ENCODE assay signal across 10 cellular contexts in the genomic region with DNA sequence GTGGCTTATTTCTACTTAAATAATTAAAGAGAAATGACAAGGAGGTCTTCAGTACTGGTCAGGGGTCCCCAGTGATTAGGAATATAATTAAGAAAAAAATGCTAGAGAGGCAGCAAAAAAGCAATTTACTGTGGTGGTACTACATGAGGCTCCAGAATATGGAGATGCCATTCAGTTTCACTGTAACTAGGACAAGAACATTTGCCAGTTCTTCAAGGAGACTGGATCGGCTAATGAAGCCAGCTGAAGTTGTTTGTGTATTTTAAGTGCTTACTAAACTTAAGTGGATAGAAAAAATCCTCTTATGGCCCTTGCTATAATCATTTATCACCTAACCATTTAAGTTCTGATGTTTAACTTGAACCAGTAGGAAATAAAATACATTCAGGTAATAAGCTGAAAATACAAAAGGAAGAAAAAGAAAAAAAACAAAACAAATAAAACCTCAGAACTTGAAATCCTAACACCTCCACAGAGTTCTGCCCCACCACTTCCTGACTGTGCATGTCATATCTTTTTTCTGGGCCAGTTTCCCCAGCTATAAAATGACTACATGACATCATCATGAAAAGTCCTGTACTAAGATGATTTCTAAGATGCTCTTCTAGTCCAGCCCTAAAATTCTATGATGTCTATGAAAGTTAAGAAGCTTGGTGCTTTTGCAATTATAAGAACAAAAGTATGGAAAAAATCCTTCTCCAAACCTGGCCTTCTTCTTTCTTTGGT.
DNase-seq lines count a peak whose midpoint lies in the region; ATAC-seq, FAIRE-seq and TF ChIP-seq lines count a peak whose summit lies in the region.
"Had no signal": no experiment of that assay in that cellular context is flagged by ENCODE, and none has a peak within 500 bp of the region (broad histone marks: within the 10 kb centered on the region; RNA-seq: fewer than 3 reads in every experiment).

No MANE protein-coding gene starts in this region.

- no peaks in the 10 kb centered on the region for H3K27me3 ChIP-seq in Peyer's patch
- no peaks in the 10 kb centered on the region for H3K27me3 ChIP-seq in K562 (ENCODE audit: control insufficient read depth in 2 of 2, insufficient read depth in 2 of 2, low read length in 2 of 2)
- H3K27me3 ChIP-seq: neutrophil, SJSA1 had no signal

- in situ Hi-C loops in K562 (cut with MboI) = no loop called here

- no peaks in the 10 kb centered on the region for H4K20me1 ChIP-seq in K562 (replicated peaks; ENCODE audit: control insufficient read depth, insufficient read depth, low read length)

- WGBS in K562 (ENCODE audit: insufficient coverage, low coverage, missing lambda C conversion rate) = 44% methylated on average over 1 of the region's 1 CpG

- no peaks in the 10 kb centered on the region for H3K79me2 ChIP-seq in K562 (ENCODE audit: control insufficient read depth, insufficient read depth, low read length)

- H3K9me1 ChIP-seq in K562 (ENCODE audit: control insufficient read depth, insufficient read depth, low read length) = no peaks in the 10 kb centered on the region

- TF ChIP-seq EP300 in K562 (IDR thresholded peaks at IDR 0.05; ENCODE audit: low read length) = no peak

- POLR2A ChIA-PET in K562 (lab: Yijun Ruan, JAX) = no interaction called here

- no peak overlapping the region for H3K4me3 ChIP-seq in Peyer's patch
- no peak overlapping the region for H3K4me3 ChIP-seq in K562
- H3K4me3 ChIP-seq: SJSA1 had no signal

- no peaks in the 10 kb centered on the region for H3K36me3 ChIP-seq in Peyer's patch
- no peaks in the 10 kb centered on the region for H3K36me3 ChIP-seq in K562 (ENCODE audit: control insufficient read depth, insufficient read depth, low read length)
- H3K36me3 ChIP-seq: neutrophil, SJSA1 had no signal

- CTCF ChIA-PET in K562 (lab: Yijun Ruan, JAX; ENCODE audit: low intra/inter-chr PET ratio) = no interaction called here

- H3K9me3 ChIP-seq in Peyer's patch (no peaks in the 10 kb centered on the region), K562 (replicated peaks; ENCODE audit: control insufficient read depth, insufficient read depth, low read depth, low read length) (peaks cover 4% of the 10 kb centered on the region; the same call in 1 of the 2 replicates)
- H3K9me3 ChIP-seq: neutrophil, SJSA1 had no signal

- H3K4me1 ChIP-seq in Peyer's patch = peaks cover 0 to 11% (median 7%) of the 10 kb centered on the region in 4 donors
- H3K4me1 ChIP-seq in K562 (replicated peaks in 1 of 2; ENCODE audit: control insufficient read depth in 2 of 2, insufficient read depth in 2 of 2, low read length in 2 of 2) = peaks cover 0 to 11% of the 10 kb centered on the region in 2 experiments; a peak in 1 of 5 replicates
- H3K4me1 ChIP-seq: SJSA1 had no signal

- no TSS peak for BruUV-seq in K562 (replicated peaks; lab: Mats Ljungman, UMichigan)

- H3K9ac ChIP-seq in K562 (ENCODE audit: insufficient read depth in 1 of 2, low read depth in 2 of 2, low read length in 2 of 2) = no peak overlapping the region

- H2AFZ ChIP-seq in K562 (ENCODE audit: low read depth, low read length) = peak overlapping the region; percentile 65

- FAIRE-seq in K562 (lab: Jason Lieb, UNC) = no peak
- FAIRE-seq in RCC 7860 (lab: Jason Lieb, UNC) = no peak

- TF ChIP-seq POLR2A in Peyer's patch (IDR thresholded peaks at IDR 0.05) = no peak
- no peak for TF ChIP-seq POLR2A in K562 (conservative IDR thresholded peaks at IDR 0.05)

- DNase-seq in activated gamma-delta T cell treated with Interleukin-2 at 50 U/mL for 16 hours = peak; percentile 47
- DNase-seq in activated gamma-delta T cell (lab: John Stamatoyannopoulos, UW) = no peak
- DNase-seq in Peyer's patch = peak in 1 of 3 donors; percentile 59
- DNase-seq in K562 (ENCODE audit: extremely low read depth in 1 of 4, low spot score in 3 of 4) = no peak
- DNase-seq in stimulated activated naive CD4-positive, alpha-beta T cell treated with Interleukin-2 at 50 U/mL for 16 hours (lab: John Stamatoyannopoulos, UW) = peak; percentile 15
- DNase-seq in COR-L47 (lab: John Stamatoyannopoulos, UW) = no peak
- DNase-seq in NCI-H345 (lab: John Stamatoyannopoulos, UW) = no peak
- DNase-seq in RCC 7860 (ENCODE audit: low spot score) = no peak

- intact Hi-C loops in K562 (cut with micrococcal nuclease) = no loop called here

- TF ChIP-seq RAD21 in K562 (CRISPR knock-in tag; conservative IDR thresholded peaks at IDR 0.05 in 1 of 2, IDR thresholded peaks at IDR 0.05 in 1 of 2) = no peak

- H3K27ac ChIP-seq in Peyer's patch = peak overlapping the region; percentile 57 to 69 (median 61)
- peak overlapping the region; percentile 59; the same call in 1 of the 3 replicates for H3K27ac ChIP-seq in K562 (ENCODE audit: extremely low read depth, low read depth, low read length)
- H3K27ac ChIP-seq: neutrophil, SJSA1 had no signal

- H3K4me2 ChIP-seq in K562 (ENCODE audit: insufficient read depth, low read length) = no peak overlapping the region

- ATAC-seq in K562 = no peak

- TF ChIP-seq CTCF in Peyer's patch (IDR thresholded peaks at IDR 0.05) (no peak), K562 (IDR thresholded peaks at IDR 0.05 in 2 of 3, conservative IDR thresholded peaks at IDR 0.05 in 1 of 3; ENCODE audit: insufficient read depth in 2 of 3, low read depth in 1 of 3, low read length in 3 of 3) (no peak)

TF ChIP-seq in K562, 482 proteins besides CTCF, POLR2A, EP300 and RAD21:
- TF ChIP-seq PRPF4 (IDR thresholded peaks at IDR 0.05; ENCODE audit: insufficient read depth, low read depth, low read length, poor library complexity, severe bottlenecking) (no peak), ZNF23 (CRISPR knock-in tag; IDR thresholded peaks at IDR 0.05) (no peak), RHOXF2B (CRISPR knock-in tag; conservative IDR thresholded peaks at IDR 0.05) (no peak), FOXK2 (conservative IDR thresholded peaks at IDR 0.05 in 1 of 2, IDR thresholded peaks at IDR 0.05 in 1 of 2; ENCODE audit: low read depth in 2 of 2) (no peak), PHF8 (IDR thresholded peaks at IDR 0.05; ENCODE audit: borderline replicate concordance, low read length) (no peak), ZNF717 (CRISPR knock-in tag; IDR thresholded peaks at IDR 0.05) (no peak), NR2C2 (CRISPR knock-in tag; IDR thresholded peaks at IDR 0.05) (no peak), NR2C2 (tag; IDR thresholded peaks at IDR 0.05) (no peak), CBX3 (IDR thresholded peaks at IDR 0.05; ENCODE audit: borderline replicate concordance in 1 of 2, low read length in 2 of 2) (no peak), CHCHD3 (CRISPR knock-in tag; IDR thresholded peaks at IDR 0.05) (no peak), ZKSCAN8 (CRISPR knock-in tag; IDR thresholded peaks at IDR 0.05) (no peak), ZNF785 (CRISPR knock-in tag; IDR thresholded peaks at IDR 0.05) (no peak)
- TF ChIP-seq, protein P1, sequence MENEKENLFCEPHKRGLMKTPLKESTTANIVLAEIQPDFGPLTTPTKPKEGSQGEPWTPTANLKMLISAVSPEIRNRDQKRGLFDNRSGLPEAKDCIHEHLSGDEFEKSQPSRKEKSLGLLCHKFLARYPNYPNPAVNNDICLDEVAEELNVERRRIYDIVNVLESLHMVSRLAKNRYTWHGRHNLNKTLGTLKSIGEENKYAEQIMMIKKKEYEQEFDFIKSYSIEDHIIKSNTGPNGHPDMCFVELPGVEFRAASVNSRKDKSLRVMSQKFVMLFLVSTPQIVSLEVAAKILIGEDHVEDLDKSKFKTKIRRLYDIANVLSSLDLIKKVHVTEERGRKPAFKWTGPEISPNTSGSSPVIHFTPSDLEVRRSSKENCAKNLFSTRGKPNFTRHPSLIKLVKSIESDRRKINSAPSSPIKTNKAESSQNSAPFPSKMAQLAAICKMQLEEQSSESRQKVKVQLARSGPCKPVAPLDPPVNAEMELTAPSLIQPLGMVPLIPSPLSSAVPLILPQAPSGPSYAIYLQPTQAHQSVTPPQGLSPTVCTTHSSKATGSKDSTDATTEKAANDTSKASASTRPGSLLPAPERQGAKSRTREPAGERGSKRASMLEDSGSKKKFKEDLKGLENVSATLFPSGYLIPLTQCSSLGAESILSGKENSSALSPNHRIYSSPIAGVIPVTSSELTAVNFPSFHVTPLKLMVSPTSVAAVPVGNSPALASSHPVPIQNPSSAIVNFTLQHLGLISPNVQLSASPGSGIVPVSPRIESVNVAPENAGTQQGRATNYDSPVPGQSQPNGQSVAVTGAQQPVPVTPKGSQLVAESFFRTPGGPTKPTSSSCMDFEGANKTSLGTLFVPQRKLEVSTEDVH (IDR thresholded peaks at IDR 0.05; ENCODE audit: low read depth, partially characterized antibody) = no peak
- TF ChIP-seq, protein P2, sequence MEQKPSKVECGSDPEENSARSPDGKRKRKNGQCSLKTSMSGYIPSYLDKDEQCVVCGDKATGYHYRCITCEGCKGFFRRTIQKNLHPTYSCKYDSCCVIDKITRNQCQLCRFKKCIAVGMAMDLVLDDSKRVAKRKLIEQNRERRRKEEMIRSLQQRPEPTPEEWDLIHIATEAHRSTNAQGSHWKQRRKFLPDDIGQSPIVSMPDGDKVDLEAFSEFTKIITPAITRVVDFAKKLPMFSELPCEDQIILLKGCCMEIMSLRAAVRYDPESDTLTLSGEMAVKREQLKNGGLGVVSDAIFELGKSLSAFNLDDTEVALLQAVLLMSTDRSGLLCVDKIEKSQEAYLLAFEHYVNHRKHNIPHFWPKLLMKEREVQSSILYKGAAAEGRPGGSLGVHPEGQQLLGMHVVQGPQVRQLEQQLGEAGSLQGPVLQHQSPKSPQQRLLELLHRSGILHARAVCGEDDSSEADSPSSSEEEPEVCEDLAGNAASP (IDR thresholded peaks at IDR 0.05) = no peak

Comparison
In these comparisons a context has a peak if more than half of its experiments do, and no peak if none do; other contexts are left out.
1. DNase-seq: peak in activated gamma-delta T cell treated with Interleukin-2 at 50 U/mL for 16 hours (single experiment) and stimulated activated naive CD4-positive, alpha-beta T cell treated with Interleukin-2 at 50 U/mL for 16 hours (single experiment); none in activated gamma-delta T cell (single experiment), K562 (0 of 4), COR-L47 (single experiment), NCI-H345 (single experiment) and RCC 7860 (single experiment).